Comparison of ENCODE assay signal across 9 cellular contexts in genomic region chr1:27300341-27301051, GRCh38. TPM values are rescaled to one million over a fixed set of nuclear protein-coding genes. Genes with fewer than 3 reads are reported as not detected.
A peak's percentile ranks its signal among the peaks of the same experiment; 100 is the strongest.
DNase-seq lines count a peak whose midpoint lies in the region; ATAC-seq and TF ChIP-seq lines count a peak whose summit lies in the region.
"Had no signal": no experiment of that assay in that cellular context is flagged by ENCODE, and none has a peak within 500 bp of the region (broad histone marks: within the 10 kb centered on the region; RNA-seq: fewer than 3 reads in every experiment).

No MANE protein-coding gene starts in this region.

- H3K36me3 ChIP-seq in CD4-positive, alpha-beta memory T cell (ENCODE audit: insufficient read depth, low read length): peaks cover 48% of the 10 kb centered on the region
- H3K36me3 ChIP-seq in left lung: peaks cover 0 to 91% of the 10 kb centered on the region in 2 donors

- no peaks in the 10 kb centered on the region for H3K9me3 ChIP-seq in CD4-positive, alpha-beta memory T cell (ENCODE audit: control insufficient read depth in 1 of 2, low read length in 2 of 2)
- no peaks in the 10 kb centered on the region for H3K9me3 ChIP-seq in left lung

- peaks cover 22 to 77% of the 10 kb centered on the region in 2 donors for H3K36me3 Mint-ChIP-seq in CD4-positive, alpha-beta memory T cell
- H3K36me3 Mint-ChIP-seq in activated CD4-positive, alpha-beta T cell treated with anti-CD3 and anti-CD28 coated beads, Interleukin-2, amount 10 ng/mL, durations not matched to agents 24 days and 14 days (ENCODE audit: low read depth): peaks cover 19% of the 10 kb centered on the region

- H3K9me3 Mint-ChIP-seq in CD4-positive, alpha-beta memory T cell: no peaks in the 10 kb centered on the region
- H3K9me3 Mint-ChIP-seq in activated CD4-positive, alpha-beta T cell treated with anti-CD3 and anti-CD28 coated beads, Interleukin-2, amount 10 ng/mL, durations not matched to agents 24 days and 14 days: no peaks in the 10 kb centered on the region
- H3K9me3 Mint-ChIP-seq: IgD-negative memory B cell had no signal

- peak overlapping the region in 1 of 7 donors; percentile 43 for H3K27ac Mint-ChIP-seq in CD4-positive, alpha-beta memory T cell
- H3K27ac Mint-ChIP-seq in activated CD4-positive, alpha-beta T cell treated with anti-CD3 and anti-CD28 coated beads, Interleukin-2, amount 10 ng/mL, durations not matched to agents 24 days and 14 days: no peak overlapping the region
- H3K27ac Mint-ChIP-seq: IgD-negative memory B cell had no signal

- DNase-seq in CD4-positive, alpha-beta memory T cell: peak; percentile 66 to 79 (median 76)
- peak; percentile 78 for DNase-seq in NCI-H460 (ENCODE audit: extremely low read depth, low read depth)
- peak; percentile 92 for DNase-seq in activated CD4-positive, alpha-beta T cell treated with anti-CD3 and anti-CD28 coated beads, Interleukin-2, amount 10 ng/mL, durations not matched to agents 24 days and 14 days
- DNase-seq in left lung: peak; percentile 84 to 93
- DNase-seq in stimulated activated CD4-positive, alpha-beta T cell treated with anti-CD3 and anti-CD28 coated beads, Interleukin-1b, Interleukin-23, amount 100 ng/mL, for 48 hours: peak; percentile 72

- no peaks in the 10 kb centered on the region for H3K27me3 ChIP-seq in CD4-positive, alpha-beta memory T cell (ENCODE audit: insufficient read depth, low read length)
- no peaks in the 10 kb centered on the region for H3K27me3 ChIP-seq in left lung

- no peak overlapping the region for H3K27ac ChIP-seq in CD4-positive, alpha-beta memory T cell (ENCODE audit: low read depth, low read length)
- H3K27ac ChIP-seq in cingulate gyrus (ENCODE audit: low read depth, low read length) (peak overlapping the region; percentile 86), left lung (peak overlapping the region; percentile 60 to 68)

- ATAC-seq in HG02885 (IDR thresholded peaks at IDR 0.05; ENCODE audit: poor library complexity, unreplicated experiment) (peak; percentile 55), left lung (peak; percentile 94), GM18868 (IDR thresholded peaks at IDR 0.05; ENCODE audit: unreplicated experiment) (no peak)

- peaks cover 0 to 2% (median 1%) of the 10 kb centered on the region in 4 donors for H3K4me1 Mint-ChIP-seq in CD4-positive, alpha-beta memory T cell
- no peaks in the 10 kb centered on the region for H3K4me1 Mint-ChIP-seq in activated CD4-positive, alpha-beta T cell treated with anti-CD3 and anti-CD28 coated beads, Interleukin-2, amount 10 ng/mL, durations not matched to agents 24 days and 14 days

- H3K27me3 Mint-ChIP-seq in CD4-positive, alpha-beta memory T cell: no peaks in the 10 kb centered on the region
- no peaks in the 10 kb centered on the region for H3K27me3 Mint-ChIP-seq in activated CD4-positive, alpha-beta T cell treated with anti-CD3 and anti-CD28 coated beads, Interleukin-2, amount 10 ng/mL, durations not matched to agents 24 days and 14 days
- H3K27me3 Mint-ChIP-seq: IgD-negative memory B cell had no signal

- POLR2A ChIA-PET in CD4-positive, alpha-beta memory T cell (lab: Charles Lee; ENCODE audit: partially characterized antibody): interaction anchor here (0.8 to 2.6 kb wide), 7 partner anchors 22 to 362 kb away, joined by 3 to 15 read pairs (median 4); no protein-coding TSS in a partner anchor

- no peaks in the 10 kb centered on the region for H3K4me1 ChIP-seq in CD4-positive, alpha-beta memory T cell (ENCODE audit: insufficient read depth, low read length)
- H3K4me1 ChIP-seq in left lung: peaks cover 19 to 21% of the 10 kb centered on the region in 2 donors

- TF ChIP-seq CTCF in left lung (IDR thresholded peaks at IDR 0.05): peak; percentile 97 to 100

- CTCF ChIA-PET in CD4-positive, alpha-beta memory T cell (lab: Charles Lee; ENCODE audit: partially characterized antibody): interaction anchor here (1.0 to 12.1 kb wide), 20 partner anchors 8 to 329 kb away, joined by 3 to 325 read pairs (median 14); partner anchors contain the start of genes AHDC1, CD164L2, GPR3 and MAP3K6

- no peak overlapping the region for H3K4me3 Mint-ChIP-seq in CD4-positive, alpha-beta memory T cell
- H3K4me3 Mint-ChIP-seq in activated CD4-positive, alpha-beta T cell treated with anti-CD3 and anti-CD28 coated beads, Interleukin-2, amount 10 ng/mL, durations not matched to agents 24 days and 14 days: no peak overlapping the region
- H3K4me3 Mint-ChIP-seq: IgD-negative memory B cell had no signal

- no peak overlapping the region for H3K4me3 ChIP-seq in CD4-positive, alpha-beta memory T cell (ENCODE audit: low read length in 2 of 2)
- no peak overlapping the region for H3K4me3 ChIP-seq in left lung

- intact Hi-C loops in CD4-positive, alpha-beta memory T cell (cut with micrococcal nuclease): loop anchor here (1.0 to 2.0 kb wide), 4 partner anchors 88 to 363 kb away; no protein-coding TSS in a partner anchor
- intact Hi-C loops in activated CD4-positive, alpha-beta T cell treated with anti-CD3 and anti-CD28 coated beads, Interleukin-2, amount 10 ng/mL, durations not matched to agents 24 days and 14 days (cut with micrococcal nuclease): loop anchor here (1.0 kb wide), 2 partner anchors 88 to 95 kb away; no protein-coding TSS in a partner anchor
- intact Hi-C loops in left lung (cut with DNase I): loop anchor here (10.0 kb wide), 2 partner anchors 94 to 314 kb away; partner anchors contain the start of gene GPR3 (in 1 of the 2)

RNA-seq across cellular contexts. Expression of gene TMEM222, which starts 21.5 kb away (rescaled TPM):
- total RNA-seq in CD4-positive, alpha-beta memory T cell: 10 to 100 TPM; 44.4 to 45.4 TPM
- 10 to 100 TPM; 55.4 to 80.9 TPM for polyA plus RNA-seq in CD4-positive, alpha-beta memory T cell
- 17.2 and 19.2 TPM in 2 replicates for total RNA-seq in NCI-H460 (2014; rRNA removed; shearing (Covaris generic))
- polyA plus RNA-seq in NCI-H460 (2014; cell fraction: nucleus; rRNA removed): 31.6 and 38.5 TPM in 2 replicates
- total RNA-seq in activated CD4-positive, alpha-beta T cell treated with anti-CD3 and anti-CD28 coated beads, Interleukin-2, amount 10 ng/mL, durations not matched to agents 24 days and 14 days: 39.6 and 41.4 TPM in 2 replicates
- total RNA-seq in left lung: 10 to 100 TPM; 29.4 to 36.0 TPM

RNA-seq across cellular contexts. Expression of gene SYTL1, which starts 41.3 kb away (rescaled TPM):
- 100 to 1,000 TPM; 146 to 158 TPM for total RNA-seq in CD4-positive, alpha-beta memory T cell
- polyA plus RNA-seq in CD4-positive, alpha-beta memory T cell: 100 to 1,000 TPM in 1 of 2 donors, 10 to 100 TPM in 1; 99.7 to 141 TPM
- 0.37 TPM in 1 of 2 replicates, not detected in the other for total RNA-seq in NCI-H460 (2014; rRNA removed; shearing (Covaris generic))
- polyA plus RNA-seq in NCI-H460 (2014; cell fraction: nucleus; rRNA removed): 1.1 and 1.7 TPM in 2 replicates
- total RNA-seq in activated CD4-positive, alpha-beta T cell treated with anti-CD3 and anti-CD28 coated beads, Interleukin-2, amount 10 ng/mL, durations not matched to agents 24 days and 14 days: 29.7 and 29.8 TPM in 2 replicates
- total RNA-seq in left lung: 10 to 100 TPM; 41.4 to 44.1 TPM

Comparison
In these comparisons a context has a peak if more than half of its experiments do, and no peak if none do; other contexts are left out.
1. RNA of gene SYTL1, which starts 41.3 kb away (total RNA-seq): 146 to 158 TPM in CD4-positive, alpha-beta memory T cell, 41.4 to 44.1 TPM in left lung and 29.7 to 29.8 TPM in activated CD4-positive, alpha-beta T cell treated with anti-CD3 and anti-CD28 coated beads, Interleukin-2, amount 10 ng/mL, durations not matched to agents 24 days and 14 days; 0.37 TPM in NCI-H460; every median in the first group is over 10 times any median in the second.
2. Peak in every context shown above with its lines, with median percentiles within 50 percentile points of each other: DNase-seq.